1 cellular context compared by ENCODE assay signal in the genomic region with DNA sequence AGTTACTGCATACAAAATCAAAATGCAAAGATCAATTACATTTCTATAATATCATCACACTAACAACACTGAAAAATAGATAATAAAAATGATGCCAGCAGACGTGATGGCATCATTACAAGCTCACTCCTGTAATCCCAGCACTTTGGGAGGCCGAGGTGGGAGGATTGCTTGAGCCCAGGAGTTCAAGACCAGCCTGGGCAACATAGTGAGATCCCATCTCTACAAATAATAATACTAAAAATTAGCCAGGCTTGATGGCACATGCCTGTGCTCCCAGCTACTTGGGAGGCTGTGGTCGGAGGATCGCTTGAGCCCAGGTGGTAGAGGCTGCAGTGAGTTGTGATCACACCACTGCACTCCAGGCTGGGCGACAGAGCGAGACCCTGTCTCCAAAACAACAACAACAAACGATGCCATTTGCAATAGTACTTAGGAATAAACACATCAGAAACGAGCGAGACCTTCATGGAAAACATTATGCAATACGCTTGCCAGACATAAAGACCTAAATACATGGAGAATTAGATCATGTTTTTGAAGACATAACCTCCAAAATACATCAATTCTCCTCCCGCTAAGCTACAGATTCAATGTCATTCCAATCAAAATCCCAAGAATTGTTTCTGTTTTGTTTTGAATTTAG.
TF ChIP-seq lines count a peak whose summit lies in the region.

No MANE protein-coding gene starts in this region.

TF ChIP-seq in HepG2, 621 proteins besides CTCF, POLR2A, EP300 and RAD21 (continued from another document):
- TF ChIP-seq HOXD1 (CRISPR knock-in tag; IDR thresholded peaks at IDR 0.05) = no peak
